In the genomic region with DNA sequence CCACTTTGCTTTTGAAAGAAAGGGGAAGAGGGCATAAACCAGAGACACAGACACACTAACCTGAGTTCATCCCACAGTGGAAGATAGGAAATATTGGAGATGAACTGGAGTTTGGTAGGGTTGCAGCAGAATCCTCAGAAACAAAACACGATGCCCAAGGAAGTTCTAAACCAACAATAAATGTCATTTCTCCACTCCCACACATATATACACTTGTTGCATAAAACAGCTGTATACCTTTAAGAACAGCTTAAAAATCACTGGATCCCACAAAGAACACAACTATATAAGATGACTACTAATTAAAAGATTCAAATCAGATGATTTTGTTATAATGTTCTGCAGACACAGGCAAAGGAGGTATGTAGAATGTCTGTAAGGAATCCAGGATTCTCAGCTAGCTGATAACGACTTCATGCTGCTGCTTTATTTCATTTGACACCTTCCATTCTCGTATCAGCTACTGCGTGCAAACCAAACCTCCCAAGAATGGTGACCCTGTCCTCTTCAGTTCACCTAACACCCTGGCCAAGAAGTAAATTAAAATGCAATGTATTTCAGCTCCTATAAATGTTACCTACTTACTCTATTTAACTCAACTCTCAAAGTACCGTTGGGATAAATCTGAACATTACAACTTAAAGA, we compare ENCODE assay signal across 14 cellular contexts. TPM values are rescaled to one million over a fixed set of nuclear protein-coding genes. Genes with fewer than 3 reads are reported as not detected.
DNase-seq lines count a peak whose midpoint lies in the region; ATAC-seq and TF ChIP-seq lines count a peak whose summit lies in the region.
"Had no signal": no experiment of that assay in that cellular context is flagged by ENCODE, and none has a peak within 500 bp of the region (broad histone marks: within the 10 kb centered on the region; RNA-seq: fewer than 3 reads in every experiment).

No MANE protein-coding gene starts in this region.

- H3K79me2 ChIP-seq in mesendoderm (ENCODE audit: control insufficient read depth, insufficient read depth, low read length): peaks cover 6% of the 10 kb centered on the region

- H3K36me3 ChIP-seq in SJSA1: no peaks in the 10 kb centered on the region
- no peaks in the 10 kb centered on the region for H3K36me3 ChIP-seq in esophagus muscularis mucosa
- H3K36me3 ChIP-seq in mesendoderm (ENCODE audit: control insufficient read depth, insufficient read depth, low read length): no peaks in the 10 kb centered on the region
- no peaks in the 10 kb centered on the region for H3K36me3 ChIP-seq in thoracic aorta

- no peak overlapping the region for H2BK15ac ChIP-seq in mesendoderm (replicated peaks; ENCODE audit: low read depth)

- no peak for TF ChIP-seq EP300 in esophagus muscularis mucosa (IDR thresholded peaks at IDR 0.05)

- H2BK120ac ChIP-seq in mesendoderm (ENCODE audit: low read depth, low read length): no peak overlapping the region

- TF ChIP-seq POLR2A in esophagus muscularis mucosa (IDR thresholded peaks at IDR 0.05; ENCODE audit: low read depth): no peak

- H3K23ac ChIP-seq in mesendoderm (ENCODE audit: low read length): no peak overlapping the region

- H2AK5ac ChIP-seq in mesendoderm (ENCODE audit: low read length): no peak overlapping the region

- DNase-seq in SJSA1 (ENCODE audit: low read depth in 1 of 2, low spot score in 2 of 2) (no peak), esophagus muscularis mucosa (ENCODE audit: extremely low spot score) (no peak), mesendoderm (peak; percentile 65), thoracic aorta (ENCODE audit: low spot score) (no peak), T-helper 1 cell (no peak), GM10266 (ENCODE audit: extremely low spot score) (no peak), ureter (ENCODE audit: low spot score) (no peak)
- DNase-seq: activated effector memory CD4-positive, alpha-beta T cell treated with Interleukin-2 at 50 U/mL for 16 hours; amniotic stem cell; C1 segment of cervical spinal cord; hippocampal formation; NCI-H187; NCI-H510A had no signal

- H3K4me3 ChIP-seq in SJSA1 (no peak overlapping the region), esophagus muscularis mucosa (no peak overlapping the region), mesendoderm (ENCODE audit: low read length) (no peak overlapping the region), thoracic aorta (no peak overlapping the region)

- 32% methylated on average over 5 of the region's 5 CpGs for WGBS in esophagus muscularis mucosa
- WGBS in mesendoderm (ENCODE audit: extremely low coverage, insufficient coverage, low lambda C conversion rate): no CpG with 5 or more reads among the region's 5 CpGs

- ATAC-seq in thoracic aorta (ENCODE audit: insufficient number of reproducible peaks, low FRiP score, low read depth): no peak
- ATAC-seq: esophagus mucosa had no signal

- H3K56ac ChIP-seq in mesendoderm (ENCODE audit: low read length): peak overlapping the region; percentile 44

- TF ChIP-seq CTCF in esophagus muscularis mucosa (IDR thresholded peaks at IDR 0.05) (no peak), thoracic aorta (IDR thresholded peaks at IDR 0.05) (no peak), GM10266 (IDR thresholded peaks at IDR 0.05; ENCODE audit: control insufficient read depth, insufficient read depth, low read depth, missing control alignments) (no peak)

- peaks cover 13% of the 10 kb centered on the region for H3K79me1 ChIP-seq in mesendoderm (ENCODE audit: low read length)

- H3K9ac ChIP-seq in mesendoderm (ENCODE audit: low read length): peak overlapping the region; percentile 23

- intact Hi-C loops in esophagus muscularis mucosa (cut with DNase I): no loop called here

- no peak overlapping the region for H3K4me2 ChIP-seq in mesendoderm (ENCODE audit: low read length)

- H3K27ac ChIP-seq in SJSA1 (peak overlapping the region; percentile 51; the same call in 1 of the 2 replicates), esophagus muscularis mucosa (replicated peaks in 1 of 4) (peak overlapping the region in 3 of 4 donors; percentile 43 to 55 (median 53)), mesendoderm (ENCODE audit: low read depth, low read length) (no peak overlapping the region), thoracic aorta (peak overlapping the region; percentile 37 to 44)

- H3K9me3 ChIP-seq in SJSA1 (replicated peaks): no peaks in the 10 kb centered on the region
- H3K9me3 ChIP-seq in esophagus muscularis mucosa: no peaks in the 10 kb centered on the region
- no peaks in the 10 kb centered on the region for H3K9me3 ChIP-seq in thoracic aorta

- H3K4me1 ChIP-seq in SJSA1 (replicated peaks) (peaks cover 44% of the 10 kb centered on the region), esophagus muscularis mucosa (peaks cover 49 to 67% (median 59%) of the 10 kb centered on the region in 4 donors), mesendoderm (ENCODE audit: control insufficient read depth, low read depth, low read length) (peaks cover 8% of the 10 kb centered on the region), thoracic aorta (ENCODE audit: control insufficient read depth in 1 of 2, low read depth in 2 of 2) (peaks cover 31 to 71% of the 10 kb centered on the region in 2 donors)

- H4K8ac ChIP-seq in mesendoderm (ENCODE audit: low read depth, low read length): no peak overlapping the region

- H3K18ac ChIP-seq in mesendoderm (ENCODE audit: low read length): no peak overlapping the region

- H3K27me3 ChIP-seq in SJSA1 (replicated peaks) (no peaks in the 10 kb centered on the region), esophagus muscularis mucosa (no peaks in the 10 kb centered on the region), mesendoderm (ENCODE audit: insufficient read depth, low read length, poor library complexity) (no peaks in the 10 kb centered on the region), thoracic aorta (replicated peaks; ENCODE audit: insufficient read depth) (no peaks in the 10 kb centered on the region)

- no peak overlapping the region for H3K4ac ChIP-seq in mesendoderm (ENCODE audit: low read depth, low read length)

- H4K5ac ChIP-seq in mesendoderm (ENCODE audit: low read length): no peak overlapping the region

- H2BK5ac ChIP-seq in mesendoderm (ENCODE audit: low read length): no peak overlapping the region

RNA-seq across cellular contexts. Expression of a gene that starts 14.3 kb away (rescaled TPM):
- total RNA-seq in SJSA1 (2014; rRNA removed; shearing (Covaris generic)): 31.5 and 52.7 TPM in 2 replicates
- total RNA-seq in esophagus muscularis mucosa (10 to 100 TPM; 63.8 to 86.3 (median 78.2) TPM), thoracic aorta (10 to 100 TPM; 79.3 to 98.0 TPM), ureter (57.7 TPM)
- polyA plus RNA-seq in mesendoderm (2013, experiment 1 of 2): 16.8 TPM
- polyA plus RNA-seq in mesendoderm (2013, experiment 2 of 2): 16.8 TPM
